2 cellular contexts compared by ENCODE assay signal in the genomic region with DNA sequence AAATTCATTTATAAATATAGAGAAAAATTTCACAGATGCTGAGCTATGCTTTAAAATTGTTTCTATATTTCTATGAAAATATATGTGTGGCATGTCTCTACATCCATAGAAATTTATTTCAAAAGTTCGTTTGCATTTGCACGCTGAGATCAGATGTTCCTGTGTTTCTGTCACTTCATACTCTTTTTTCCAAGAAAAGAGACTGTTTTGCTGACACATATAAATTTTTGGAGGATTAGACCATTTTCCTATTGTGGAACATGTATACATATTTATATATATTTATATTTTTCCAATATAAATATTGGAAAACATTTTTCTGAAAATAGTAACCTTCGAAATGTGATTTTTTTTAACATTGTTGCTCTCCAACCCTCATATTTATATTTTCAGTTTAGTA.
TF ChIP-seq lines count a peak whose summit lies in the region.

No MANE protein-coding gene starts in this region.

TF ChIP-seq in HepG2, 621 proteins besides CTCF, POLR2A, EP300 and RAD21:
- TF ChIP-seq, protein P1, sequence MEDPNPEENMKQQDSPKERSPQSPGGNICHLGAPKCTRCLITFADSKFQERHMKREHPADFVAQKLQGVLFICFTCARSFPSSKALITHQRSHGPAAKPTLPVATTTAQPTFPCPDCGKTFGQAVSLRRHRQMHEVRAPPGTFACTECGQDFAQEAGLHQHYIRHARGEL (CRISPR knock-in tag; IDR thresholded peaks at IDR 0.05), result no peak
- no peak for TF ChIP-seq NONO (IDR thresholded peaks at IDR 0.05)
- no peak for TF ChIP-seq NONO (CRISPR knock-in tag; conservative IDR thresholded peaks at IDR 0.05)
- TF ChIP-seq, protein P2, sequence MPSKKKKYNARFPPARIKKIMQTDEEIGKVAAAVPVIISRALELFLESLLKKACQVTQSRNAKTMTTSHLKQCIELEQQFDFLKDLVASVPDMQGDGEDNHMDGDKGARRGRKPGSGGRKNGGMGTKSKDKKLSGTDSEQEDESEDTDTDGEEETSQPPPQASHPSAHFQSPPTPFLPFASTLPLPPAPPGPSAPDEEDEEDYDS (CRISPR knock-in tag; IDR thresholded peaks at IDR 0.05), result no peak
- no peak for TF ChIP-seq ASH2L (IDR thresholded peaks at IDR 0.05; ENCODE audit: insufficient read length, low read depth, low read length)
- peak in 1 of 2 experiments; percentile 80; a peak in 3 of 4 replicates for TF ChIP-seq MAFK (conservative IDR thresholded peaks at IDR 0.05 in 1 of 2, IDR thresholded peaks at IDR 0.05 in 1 of 2; ENCODE audit: low read length in 2 of 2)
- peak; percentile 52; the same call in 1 of the 2 replicates for TF ChIP-seq MAFF (IDR thresholded peaks at IDR 0.05; ENCODE audit: low read depth, low read length)
- TF ChIP-seq SIX1 (CRISPR knock-in tag; IDR thresholded peaks at IDR 0.05; ENCODE audit: borderline replicate concordance), result no peak
- no peak for TF ChIP-seq KAT2B (IDR thresholded peaks at IDR 0.05; ENCODE audit: borderline replicate concordance, low read depth, low read length)
- TF ChIP-seq ZMYM4 (CRISPR knock-in tag; IDR thresholded peaks at IDR 0.05), result no peak
- TF ChIP-seq ESRRA (CRISPR knock-in tag; IDR thresholded peaks at IDR 0.05; ENCODE audit: low read depth), result no peak
- TF ChIP-seq, protein P3, sequence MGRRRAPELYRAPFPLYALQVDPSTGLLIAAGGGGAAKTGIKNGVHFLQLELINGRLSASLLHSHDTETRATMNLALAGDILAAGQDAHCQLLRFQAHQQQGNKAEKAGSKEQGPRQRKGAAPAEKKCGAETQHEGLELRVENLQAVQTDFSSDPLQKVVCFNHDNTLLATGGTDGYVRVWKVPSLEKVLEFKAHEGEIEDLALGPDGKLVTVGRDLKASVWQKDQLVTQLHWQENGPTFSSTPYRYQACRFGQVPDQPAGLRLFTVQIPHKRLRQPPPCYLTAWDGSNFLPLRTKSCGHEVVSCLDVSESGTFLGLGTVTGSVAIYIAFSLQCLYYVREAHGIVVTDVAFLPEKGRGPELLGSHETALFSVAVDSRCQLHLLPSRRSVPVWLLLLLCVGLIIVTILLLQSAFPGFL (CRISPR knock-in tag; IDR thresholded peaks at IDR 0.05), result no peak
- TF ChIP-seq TBL1XR1 (IDR thresholded peaks at IDR 0.05; ENCODE audit: borderline replicate concordance, low read length, partially characterized antibody), result no peak

TF ChIP-seq in K562, 482 proteins besides CTCF, POLR2A, EP300 and RAD21:
- TF ChIP-seq ZNF316 (IDR thresholded peaks at IDR 0.05), result peak; percentile 55; the same call in 1 of the 2 replicates
- no peak for TF ChIP-seq HDAC1 (IDR thresholded peaks at IDR 0.05)
- peak; percentile 17; the same call in 1 of the 2 replicates for TF ChIP-seq MAFK (IDR thresholded peaks at IDR 0.05; ENCODE audit: low read length)
- TF ChIP-seq ZNF707 (CRISPR knock-in tag; conservative IDR thresholded peaks at IDR 0.05), result no peak
- TF ChIP-seq MAFF (IDR thresholded peaks at IDR 0.05; ENCODE audit: low read length), result 0 out of 2 replicates have a peak, but pooled peaks have one; percentile 15
